9 cellular contexts compared by ENCODE assay signal in genomic region chr16:8660841-8661301, GRCh38. TPM values are rescaled to one million over a fixed set of nuclear protein-coding genes. Genes with fewer than 3 reads are reported as not detected.
A peak's percentile ranks its signal among the peaks of the same experiment; 100 is the strongest.
DNase-seq lines count a peak whose midpoint lies in the region; ATAC-seq and TF ChIP-seq lines count a peak whose summit lies in the region.
"Had no signal": no experiment of that assay in that cellular context is flagged by ENCODE, and none has a peak within 500 bp of the region (broad histone marks: within the 10 kb centered on the region; RNA-seq: fewer than 3 reads in every experiment).

No MANE protein-coding gene starts in this region.

- H3K9me3 Mint-ChIP-seq in activated CD8-positive, alpha-beta T cell treated with anti-CD3 and anti-CD28 coated beads for 36 hours = no peaks in the 10 kb centered on the region
- no peaks in the 10 kb centered on the region for H3K9me3 Mint-ChIP-seq in endothelial cell (ENCODE audit: unreplicated experiment)
- no peaks in the 10 kb centered on the region for H3K9me3 Mint-ChIP-seq in mesothelial cell of epicardium
- H3K9me3 Mint-ChIP-seq: IgD-negative memory B cell had no signal

- in situ Hi-C loops in Caki2 (cut with HindIII; ENCODE audit: low pct_unique_long_range_greater_than_20kb, low sequenced_read_pairs) = no loop called here

- POLR2A ChIA-PET in activated CD8-positive, alpha-beta T cell treated with anti-CD3 and anti-CD28 coated beads for 36 hours (lab: Charles Lee) = interaction anchor here (1.4 kb wide), 1 partner anchor 15 kb away, joined by 4 read pairs; no protein-coding TSS in a partner anchor

- peak; percentile 57 for TF ChIP-seq CTCF in activated CD8-positive, alpha-beta T cell treated with anti-CD3 and anti-CD28 coated beads for 36 hours (IDR thresholded peaks at IDR 0.05)
- TF ChIP-seq CTCF in endothelial cell (IDR thresholded peaks at IDR 0.05; ENCODE audit: unreplicated experiment) (peak; percentile 59), mesothelial cell of epicardium (IDR thresholded peaks at IDR 0.05; ENCODE audit: unreplicated experiment) (peak; percentile 48)

- peak; percentile 58 for ATAC-seq in HG02588 (IDR thresholded peaks at IDR 0.05; ENCODE audit: unreplicated experiment)
- peak; percentile 82 for ATAC-seq in activated CD8-positive, alpha-beta T cell treated with anti-CD3 and anti-CD28 coated beads for 36 hours

- no peaks in the 10 kb centered on the region for H3K36me3 Mint-ChIP-seq in activated CD8-positive, alpha-beta T cell treated with anti-CD3 and anti-CD28 coated beads for 36 hours (ENCODE audit: low read depth)
- no peaks in the 10 kb centered on the region for H3K36me3 Mint-ChIP-seq in endothelial cell (ENCODE audit: low read depth, unreplicated experiment)
- H3K36me3 Mint-ChIP-seq in mesothelial cell of epicardium = no peaks in the 10 kb centered on the region
- H3K36me3 Mint-ChIP-seq: IgD-negative memory B cell had no signal

- CTCF ChIA-PET in activated CD8-positive, alpha-beta T cell treated with anti-CD3 and anti-CD28 coated beads for 36 hours (lab: Charles Lee) = interaction anchor here (0.7 to 4.4 kb wide), 8 partner anchors 10 to 219 kb away, joined by 3 to 21 read pairs (median 5); no protein-coding TSS in a partner anchor

- DNase-seq in Caki2 (ENCODE audit: low read depth) (peak; percentile 60), NCI-H460 (ENCODE audit: extremely low read depth, low read depth) (peak; percentile 73), endothelial cell (ENCODE audit: low spot score) (peak; percentile 82), mesothelial cell of epicardium (ENCODE audit: low spot score in 2 of 2, unreplicated experiment in 2 of 2) (peak; percentile 44 to 75), superior temporal gyrus (ENCODE audit: extremely low spot score) (peak; percentile 80), NOMO-1 (lab: John Stamatoyannopoulos, UW; ENCODE audit: unreplicated experiment in 2 of 2) (no peak)
- DNase-seq in activated CD8-positive, alpha-beta T cell treated with anti-CD3 and anti-CD28 coated beads for 36 hours = peak; percentile 80

- no peak overlapping the region for H3K4me3 Mint-ChIP-seq in activated CD8-positive, alpha-beta T cell treated with anti-CD3 and anti-CD28 coated beads for 36 hours
- H3K4me3 Mint-ChIP-seq in endothelial cell (ENCODE audit: unreplicated experiment) (no peak overlapping the region), mesothelial cell of epicardium (no peak overlapping the region)
- H3K4me3 Mint-ChIP-seq: IgD-negative memory B cell had no signal

- intact Hi-C loops in activated CD8-positive, alpha-beta T cell treated with anti-CD3 and anti-CD28 coated beads for 36 hours (cut with micrococcal nuclease) = no loop called here

- H3K4me1 Mint-ChIP-seq in activated CD8-positive, alpha-beta T cell treated with anti-CD3 and anti-CD28 coated beads for 36 hours (ENCODE audit: low read depth) = peaks cover 3% of the 10 kb centered on the region
- H3K4me1 Mint-ChIP-seq in endothelial cell (ENCODE audit: unreplicated experiment) = no peaks in the 10 kb centered on the region
- H3K4me1 Mint-ChIP-seq in mesothelial cell of epicardium = peaks cover 2% of the 10 kb centered on the region

- no peaks in the 10 kb centered on the region for H3K27me3 Mint-ChIP-seq in activated CD8-positive, alpha-beta T cell treated with anti-CD3 and anti-CD28 coated beads for 36 hours
- H3K27me3 Mint-ChIP-seq in endothelial cell (ENCODE audit: unreplicated experiment) (peaks cover 2% of the 10 kb centered on the region), mesothelial cell of epicardium (ENCODE audit: low read depth) (peaks cover 7% of the 10 kb centered on the region)
- H3K27me3 Mint-ChIP-seq: IgD-negative memory B cell had no signal

- no peak overlapping the region for H3K27ac Mint-ChIP-seq in activated CD8-positive, alpha-beta T cell treated with anti-CD3 and anti-CD28 coated beads for 36 hours
- H3K27ac Mint-ChIP-seq in endothelial cell (ENCODE audit: unreplicated experiment) (no peak overlapping the region), mesothelial cell of epicardium (no peak overlapping the region)

RNA-seq across cellular contexts. Expression of gene ABAT, which starts 13.5 kb away (rescaled TPM):
- total RNA-seq in Caki2 (2014; rRNA removed; shearing (Covaris generic); ENCODE audit: low replicate concordance) = 0.24 TPM in 1 of 2 replicates, not detected in the other
- 0.52 and 0.59 TPM in 2 replicates for total RNA-seq in NCI-H460 (2014; rRNA removed; shearing (Covaris generic))
- polyA plus RNA-seq in NCI-H460 (2014; cell fraction: nucleus; rRNA removed) = 0.07 and 0.61 TPM in 2 replicates
- 1 to 10 TPM; 5.1 TPM for total RNA-seq in activated CD8-positive, alpha-beta T cell treated with anti-CD3 and anti-CD28 coated beads for 36 hours
- total RNA-seq in endothelial cell (ENCODE audit: unreplicated experiment) (1.6 TPM), mesothelial cell of epicardium (20.7 to 21.6 TPM (median 21.4 TPM) in 3 replicates)

RNA-seq across cellular contexts. Expression of gene METTL22, which starts 39.4 kb away (rescaled TPM):
- 30.7 and 44.9 TPM in 2 replicates for total RNA-seq in Caki2 (2014; rRNA removed; shearing (Covaris generic); ENCODE audit: low replicate concordance)
- total RNA-seq in NCI-H460 (2014; rRNA removed; shearing (Covaris generic)) = 23.3 and 25.2 TPM in 2 replicates
- polyA plus RNA-seq in NCI-H460 (2014; cell fraction: nucleus; rRNA removed) = 67.7 and 78.7 TPM in 2 replicates
- total RNA-seq in activated CD8-positive, alpha-beta T cell treated with anti-CD3 and anti-CD28 coated beads for 36 hours = 10 to 100 TPM; 31.7 to 31.9 TPM
- total RNA-seq in endothelial cell (ENCODE audit: unreplicated experiment) (39.6 TPM), mesothelial cell of epicardium (57.3 to 65.8 TPM (median 63.3 TPM) in 3 replicates)

Comparison
In these comparisons a context has a peak if more than half of its experiments do, and no peak if none do; other contexts are left out.
1. DNase-seq: peak in Caki2 (single experiment), NCI-H460 (single experiment), activated CD8-positive, alpha-beta T cell treated with anti-CD3 and anti-CD28 coated beads for 36 hours (single experiment), endothelial cell (single experiment), mesothelial cell of epicardium (2 of 2) and superior temporal gyrus (single experiment); none in NOMO-1 (0 of 2).
2. Peak in every context shown above with its lines, with median percentiles within 50 percentile points of each other: CTCF ChIP-seq.